Comparison of ENCODE assay signal across 21 cellular contexts in genomic region chr1:58827298-58827697, GRCh38. TPM values are rescaled to one million over a fixed set of nuclear protein-coding genes. Genes with fewer than 3 reads are reported as not detected.
A peak's percentile ranks its signal among the peaks of the same experiment; 100 is the strongest.
DNase-seq lines count a peak whose midpoint lies in the region; ATAC-seq, FAIRE-seq and TF ChIP-seq lines count a peak whose summit lies in the region.
"Had no signal": no experiment of that assay in that cellular context is flagged by ENCODE, and none has a peak within 500 bp of the region (broad histone marks: within the 10 kb centered on the region; RNA-seq: fewer than 3 reads in every experiment).

No MANE protein-coding gene starts in this region.

- H4K20me1 ChIP-seq in H1 (replicated peaks in 1 of 2; ENCODE audit: control insufficient read depth in 1 of 2, insufficient read depth in 2 of 2, low read length in 2 of 2): no peaks in the 10 kb centered on the region
- H4K20me1 ChIP-seq in PC-3 (ENCODE audit: low read length): no peaks in the 10 kb centered on the region

- ATAC-seq in GM21717 (IDR thresholded peaks at IDR 0.05; ENCODE audit: unreplicated experiment) (no peak), PC-3 (no peak)

- H4K91ac ChIP-seq in H1 (replicated peaks; ENCODE audit: insufficient read length, low read length): no peak overlapping the region

- TF ChIP-seq POLR2A in H1 (IDR thresholded peaks at IDR 0.05; ENCODE audit: control extremely low read depth in 1 of 2, low read depth in 2 of 2, low read length in 2 of 2): no peak

- no peak overlapping the region for H3K23ac ChIP-seq in H1 (ENCODE audit: insufficient read length)

- H4K5ac ChIP-seq in H1 (ENCODE audit: insufficient read length, low read depth, low read length): no peak overlapping the region

- TF ChIP-seq RAD21 in H1 (IDR thresholded peaks at IDR 0.05 in 1 of 2, conservative IDR thresholded peaks at IDR 0.05 in 1 of 2; ENCODE audit: low read depth in 2 of 2, low read length in 2 of 2): no peak

- H3K27ac ChIP-seq in H1 (ENCODE audit: low read depth, low read length) (no peak overlapping the region), dorsolateral prefrontal cortex (no peak overlapping the region), PC-3 (ENCODE audit: low read length) (no peak overlapping the region)

- no peak for TF ChIP-seq CTCF in H1 (IDR thresholded peaks at IDR 0.05; ENCODE audit: control extremely low read depth in 1 of 3, insufficient read depth in 1 of 3, low read depth in 1 of 3, low read length in 3 of 3)
- TF ChIP-seq CTCF in dorsolateral prefrontal cortex (IDR thresholded peaks at IDR 0.05 in 54 of 56, conservative IDR thresholded peaks at IDR 0.05 in 2 of 56; ENCODE audit: low read depth in 1 of 56, partially characterized antibody in 56 of 56): no peak
- no peak for TF ChIP-seq CTCF in PC-3 (conservative IDR thresholded peaks at IDR 0.05; ENCODE audit: low read depth, low read length)

- H3F3A ChIP-seq in PC-3 (ENCODE audit: low read length, unreplicated experiment): no peaks in the 10 kb centered on the region

- no peak overlapping the region for H2AFZ ChIP-seq in H1 (ENCODE audit: low read length)
- H2AFZ ChIP-seq in PC-3 (ENCODE audit: low read length): no peak overlapping the region

- DNase-seq in RCC 7860 (ENCODE audit: low spot score): no peak
- DNase-seq in H1 (ENCODE audit: low read depth in 1 of 2, low spot score in 2 of 2): no peak
- DNase-seq in frontal cortex (ENCODE audit: low spot score in 2 of 2): no peak
- DNase-seq in DMS53 (lab: John Stamatoyannopoulos, UW): no peak
- no peak for DNase-seq in dorsolateral prefrontal cortex
- no peak for DNase-seq in PC-3
- DNase-seq: 8988T; C1 segment of cervical spinal cord; Caco-2; CD4-positive, alpha-beta memory T cell; DMS153; DMS79; EL; GF-D8; GOT3; H7; HCEC 1CT had no signal

- H2BK12ac ChIP-seq in H1 (ENCODE audit: low read depth, low read length): no peak overlapping the region

- no peak overlapping the region for H3K18ac ChIP-seq in H1 (ENCODE audit: extremely low read depth, low read length)

- no peak overlapping the region for H3K56ac ChIP-seq in H1 (replicated peaks; ENCODE audit: insufficient read length, low read depth, low read length)

- H3K9ac ChIP-seq in H1 (replicated peaks in 1 of 4; ENCODE audit: extremely low read depth in 1 of 4, low read depth in 3 of 4, low read length in 3 of 4) (no peak overlapping the region), PC-3 (ENCODE audit: low read length) (no peak overlapping the region)

- H3K79me1 ChIP-seq in H1 (ENCODE audit: low read depth, low read length): no peaks in the 10 kb centered on the region

- CTCF ChIA-PET in H1 (lab: Charles Lee; ENCODE audit: partially characterized antibody) (interaction anchor here (1.0 to 2.8 kb wide), 3 partner anchors 11 to 15 kb away, joined by 3 to 7 read pairs (median 3); no protein-coding TSS in a partner anchor), PC-3 (lab: Charles Lee) (no interaction called here)

- H2BK15ac ChIP-seq in H1 (ENCODE audit: low read length): no peak overlapping the region

- no peak overlapping the region for H2BK120ac ChIP-seq in H1 (replicated peaks; ENCODE audit: low read depth, low read length)

- H3K9me2 ChIP-seq in PC-3 (replicated peaks; ENCODE audit: low read length): no peaks in the 10 kb centered on the region

- H2BK5ac ChIP-seq in H1 (ENCODE audit: low read depth, low read length): no peak overlapping the region

- H3K36me3 ChIP-seq in H1 (ENCODE audit: control insufficient read depth in 2 of 4, insufficient read depth in 4 of 4, low read length in 3 of 4): no peaks in the 10 kb centered on the region; a peak in 1 of 8 replicates
- no peaks in the 10 kb centered on the region for H3K36me3 ChIP-seq in PC-3 (ENCODE audit: low read depth, low read length)

- no peak overlapping the region for H3K14ac ChIP-seq in H1 (ENCODE audit: insufficient read length)

- POLR2A ChIA-PET in H1 (lab: Charles Lee; ENCODE audit: partially characterized antibody) (interaction anchor here (0.7 kb wide), 1 partner anchor 13 kb away, joined by 3 read pairs; no protein-coding TSS in a partner anchor), PC-3 (lab: Charles Lee; ENCODE audit: unreplicated experiment) (no interaction called here)

- H3K79me2 ChIP-seq in H1 (ENCODE audit: control insufficient read depth in 1 of 2, insufficient read depth in 2 of 2, low read length in 2 of 2) (no peaks in the 10 kb centered on the region), PC-3 (ENCODE audit: low read length) (no peaks in the 10 kb centered on the region)

- no peak overlapping the region for H2BK20ac ChIP-seq in H1 (ENCODE audit: low read length)

- H3K23me2 ChIP-seq in H1 (ENCODE audit: low read depth, low read length): no peaks in the 10 kb centered on the region

- no peak overlapping the region for H4K8ac ChIP-seq in H1 (ENCODE audit: extremely low read depth, insufficient read depth, low read length)

- no peak overlapping the region for H3K4me3 ChIP-seq in H1 (ENCODE audit: extremely low read depth in 1 of 4, insufficient read depth in 2 of 4, low read depth in 3 of 4, low read length in 4 of 4)
- no peak overlapping the region for H3K4me3 ChIP-seq in dorsolateral prefrontal cortex
- H3K4me3 ChIP-seq in PC-3 (ENCODE audit: low read length): no peak overlapping the region

- no peak overlapping the region for H3K4ac ChIP-seq in H1 (replicated peaks; ENCODE audit: insufficient read length, low read depth, low read length)

- H3K4me1 ChIP-seq in H1 (replicated peaks in 1 of 4; ENCODE audit: control insufficient read depth in 3 of 4, insufficient read depth in 4 of 4, low read length in 3 of 4) (peaks cover 0 to 5% (median 0%) of the 10 kb centered on the region in 4 experiments; a peak in 3 of 7 replicates), PC-3 (ENCODE audit: insufficient read depth, low read length) (peaks cover 30% of the 10 kb centered on the region)
- H3K4me1 ChIP-seq: Caco-2 had no signal

- intact Hi-C loops in dorsolateral prefrontal cortex (cut with DNase I) (no loop called here), PC-3 (cut with micrococcal nuclease) (no loop called here)

- H3K4me2 ChIP-seq in H1 (ENCODE audit: insufficient read depth in 1 of 2, low read depth in 2 of 2, low read length in 2 of 2) (no peak overlapping the region), PC-3 (ENCODE audit: low read length) (no peak overlapping the region)

- TF ChIP-seq EP300 in H1 (IDR thresholded peaks at IDR 0.05; ENCODE audit: borderline replicate concordance in 1 of 2, low read depth in 2 of 2, low read length in 2 of 2): no peak

- peaks cover 0 to 1% (median 0%) of the 10 kb centered on the region in 4 experiments; a peak in 1 of 7 replicates for H3K27me3 ChIP-seq in H1 (replicated peaks in 1 of 4; ENCODE audit: control insufficient read depth in 3 of 4, extremely low read depth in 1 of 4, insufficient read depth in 3 of 4, low read length in 3 of 4)
- no peaks in the 10 kb centered on the region for H3K27me3 ChIP-seq in dorsolateral prefrontal cortex
- H3K27me3 ChIP-seq in PC-3 (ENCODE audit: low read length): no peaks in the 10 kb centered on the region

- H3K9me3 ChIP-seq in H1 (ENCODE audit: insufficient read depth in 2 of 2, low read depth in 1 of 2, low read length in 1 of 2) (peaks cover 6% of the 10 kb centered on the region in 2 experiments; a peak in 2 of 4 replicates), PC-3 (ENCODE audit: low read length) (no peaks in the 10 kb centered on the region)

- no peak overlapping the region for H2AK5ac ChIP-seq in H1 (ENCODE audit: low read depth, low read length)

- BruUV-seq in PC-3 (replicated peaks; lab: Mats Ljungman, UMichigan): no TSS peak

- FAIRE-seq in G401.6 (lab: Jason Lieb, UNC): peak; percentile 21
- peak; percentile 46 for FAIRE-seq in RCC 7860 (lab: Jason Lieb, UNC)
- FAIRE-seq in H1 (lab: Jason Lieb, UNC): no peak
- FAIRE-seq in frontal cortex (lab: Jason Lieb, UNC): peak; percentile 17
- FAIRE-seq: GM12891, GM18507 had no signal

TF ChIP-seq in H1, 55 proteins besides CTCF, POLR2A, EP300 and RAD21:
- TF ChIP-seq RXRA (IDR thresholded peaks at IDR 0.05; ENCODE audit: insufficient read depth, low read depth, low read length) (no peak), RNF2 (IDR thresholded peaks at IDR 0.05; ENCODE audit: borderline replicate concordance, low read depth, low read length, missing control alignments, poor library complexity, severe bottlenecking) (no peak), SIRT6 (IDR thresholded peaks at IDR 0.05; ENCODE audit: low read length) (no peak), JUN (IDR thresholded peaks at IDR 0.05; ENCODE audit: low read depth, low read length) (no peak), KDM1A (IDR thresholded peaks at IDR 0.05; ENCODE audit: borderline replicate concordance, low read length) (0 out of 2 replicates have a peak, but pooled peaks have one; percentile 13), YY1 (IDR thresholded peaks at IDR 0.05; ENCODE audit: low read depth, low read length) (no peak)

RNA-seq across cellular contexts. Expression of gene JUN, which starts 43.5 kb away (rescaled TPM):
- 10.9 and 13.5 TPM in 2 replicates for total RNA-seq in H1 (2021; fragmentation: NEBNext Ultra II Directional; extraction: Animal tissue kit (Norgen Biotek cat#: 25700))
- polyA plus RNA-seq in H1 (2011; rRNA removed): 4.4 and 6.6 TPM in 2 replicates
- 7.0 TPM for polyA plus RNA-seq in H1 (2011; cell fraction: cytosol; rRNA removed)
- 11.3 TPM for polyA plus RNA-seq in H1 (2011; cell fraction: nucleus; rRNA removed)
- 5.0 to 9.8 TPM (median 6.1 TPM) in 4 replicates for polyA plus RNA-seq in H1 (2012, experiment 1 of 2)
- polyA plus RNA-seq in H1 (2012, experiment 2 of 2): 6.6 TPM
- polyA plus RNA-seq in H1 (2013, experiment 1 of 2): 4.8 TPM
- 5.4 TPM for polyA plus RNA-seq in H1 (2013, experiment 2 of 2)
- polyA minus RNA-seq in H1 (2011; rRNA and poly(A)+ RNA removed): 2.9 and 5.5 TPM in 2 replicates
- 7.0 TPM for polyA minus RNA-seq in H1 (2011; cell fraction: cytosol; rRNA and poly(A)+ RNA removed)
- 55.3 TPM for polyA minus RNA-seq in H1 (2011; cell fraction: nucleus; rRNA and poly(A)+ RNA removed)
- 51.8 TPM for total RNA-seq in frontal cortex
- total RNA-seq in dorsolateral prefrontal cortex: 100 to 1,000 TPM in 18 of 120 experiments, 10 to 100 TPM in 102; 41.3 to 211 (median 70.6) TPM
- 73.6 and 95.1 TPM in 2 replicates for total RNA-seq in PC-3 (2014; rRNA removed)
